ENCODE assay signal across 1 cellular context in genomic region chr11:61007971-61008896, GRCh38.
TF ChIP-seq lines count a peak whose summit lies in the region.

No MANE protein-coding gene starts in this region.

TF ChIP-seq in SK-N-SH, 30 proteins besides CTCF, POLR2A, EP300 and RAD21 (continued from another document):
- TF ChIP-seq REST (IDR thresholded peaks at IDR 0.05; ENCODE audit: low read depth, low read length) (no peak), JUND (IDR thresholded peaks at IDR 0.05) (no peak), POLR2AphosphoS5 (IDR thresholded peaks at IDR 0.05; ENCODE audit: low read depth, low read length) (no peak), RXRA (IDR thresholded peaks at IDR 0.05; ENCODE audit: borderline replicate concordance, low read depth) (no peak), FOXJ3 (CRISPR knock-in tag; IDR thresholded peaks at IDR 0.05) (no peak), MEF2A (IDR thresholded peaks at IDR 0.05; ENCODE audit: borderline replicate concordance, low read depth) (no peak), RCOR1 (IDR thresholded peaks at IDR 0.05; ENCODE audit: low read length) (no peak), ELF1 (IDR thresholded peaks at IDR 0.05) (no peak), SIN3A (IDR thresholded peaks at IDR 0.05; ENCODE audit: borderline replicate concordance, low read depth, low read length) (no peak), GATA2 (CRISPR knock-in tag; IDR thresholded peaks at IDR 0.05) (no peak)
- TF ChIP-seq, protein P1, sequence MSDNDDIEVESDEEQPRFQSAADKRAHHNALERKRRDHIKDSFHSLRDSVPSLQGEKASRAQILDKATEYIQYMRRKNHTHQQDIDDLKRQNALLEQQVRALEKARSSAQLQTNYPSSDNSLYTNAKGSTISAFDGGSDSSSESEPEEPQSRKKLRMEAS (IDR thresholded peaks at IDR 0.05; ENCODE audit: low read depth): no peak
